Comparison of ENCODE assay signal across 17 cellular contexts in the genomic region with DNA sequence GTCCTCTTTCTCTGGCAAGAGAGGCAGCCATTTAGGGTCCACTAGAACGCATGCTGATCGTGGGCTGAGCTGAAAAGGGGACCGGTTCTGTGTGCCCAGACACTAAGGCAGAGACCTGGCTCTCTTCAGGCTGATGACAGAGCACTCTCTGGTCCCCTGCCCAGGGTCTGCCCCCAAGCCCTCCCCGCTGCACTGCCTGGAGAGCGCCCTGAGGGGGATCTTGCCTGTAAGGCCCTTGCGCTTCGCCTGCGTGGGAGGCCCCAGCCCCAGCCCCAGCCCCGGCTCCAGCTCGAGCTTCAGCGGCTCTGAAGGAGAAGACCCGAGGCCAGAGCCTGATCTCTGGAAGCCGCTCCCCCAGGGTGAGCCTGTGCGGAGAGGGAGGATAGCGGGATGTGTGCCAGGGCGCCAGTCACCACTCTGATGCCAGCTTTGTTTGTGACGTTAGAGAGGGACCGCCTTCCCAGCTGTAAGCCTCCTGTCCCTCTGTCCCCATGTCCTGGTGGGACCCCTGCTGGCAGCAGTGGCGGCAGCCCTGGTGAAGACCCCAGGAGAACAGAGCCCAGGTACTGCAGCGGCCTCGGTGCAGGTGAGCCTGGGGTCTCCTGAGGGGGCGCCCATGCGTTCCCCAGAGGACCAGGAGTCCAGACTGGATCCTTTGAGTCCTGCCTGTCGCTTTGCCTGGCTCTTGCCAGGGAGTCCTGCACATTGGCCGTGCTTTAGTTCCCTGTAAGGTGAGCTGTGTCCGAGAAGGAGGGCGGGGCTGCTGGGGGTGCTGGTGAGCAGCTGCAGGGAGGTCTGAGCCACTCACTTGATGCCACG. TPM values are rescaled to one million over a fixed set of nuclear protein-coding genes. Genes with fewer than 3 reads are reported as not detected.
DNase-seq lines count a peak whose midpoint lies in the region; ATAC-seq and TF ChIP-seq lines count a peak whose summit lies in the region.
"Had no signal": no experiment of that assay in that cellular context is flagged by ENCODE, and none has a peak within 500 bp of the region (broad histone marks: within the 10 kb centered on the region; RNA-seq: fewer than 3 reads in every experiment).

No MANE protein-coding gene starts in this region.

- peaks cover 5% of the 10 kb centered on the region for H3F3A ChIP-seq in SK-N-SH (replicated peaks; ENCODE audit: insufficient read depth)

- H3K27me3 ChIP-seq in SK-N-SH (ENCODE audit: insufficient read depth) (no peaks in the 10 kb centered on the region), upper lobe of right lung (no peaks in the 10 kb centered on the region), breast epithelium (no peaks in the 10 kb centered on the region)
- H3K27me3 ChIP-seq: foreskin keratinocyte, neural progenitor cell, tibial artery had no signal

- H3K4me3 ChIP-seq in SK-N-SH (ENCODE audit: low read depth in 2 of 2, low read length in 1 of 2) (no peak overlapping the region), upper lobe of right lung (no peak overlapping the region), breast epithelium (no peak overlapping the region)
- H3K4me3 ChIP-seq: neural progenitor cell, tibial artery had no signal

- no peaks in the 10 kb centered on the region for H3K9me3 ChIP-seq in SK-N-SH
- H3K9me3 ChIP-seq in upper lobe of right lung: no peaks in the 10 kb centered on the region
- H3K9me3 ChIP-seq in breast epithelium: no peaks in the 10 kb centered on the region
- H3K9me3 ChIP-seq: tibial artery had no signal

- TF ChIP-seq CTCF in SK-N-SH (IDR thresholded peaks at IDR 0.05): no peak
- TF ChIP-seq CTCF in upper lobe of right lung (IDR thresholded peaks at IDR 0.05): no peak
- TF ChIP-seq CTCF in breast epithelium (IDR thresholded peaks at IDR 0.05): no peak

- ATAC-seq in SK-N-SH treated with all-trans-retinoic acid at 6 μM for 48 hours (no peak), Right ventricle myocardium inferior (peak; percentile 75), upper lobe of right lung (no peak), HG03565 (IDR thresholded peaks at IDR 0.05; ENCODE audit: unreplicated experiment) (no peak)
- ATAC-seq: foreskin keratinocyte, Panc1 had no signal

- TF ChIP-seq RAD21 in SK-N-SH (IDR thresholded peaks at IDR 0.05; ENCODE audit: low read length): peak; percentile 32

- WGBS in SK-N-SH (ENCODE audit: low lambda C conversion rate): 86% methylated on average over 18 of the region's 28 CpGs

- H3K9me2 ChIP-seq in SK-N-SH: no peaks in the 10 kb centered on the region

- H3K9ac ChIP-seq in SK-N-SH: no peak overlapping the region
- H3K9ac ChIP-seq: neural progenitor cell had no signal

- intact Hi-C loops in Right ventricle myocardium inferior (cut with DNase I): no loop called here
- intact Hi-C loops in upper lobe of right lung (cut with DNase I): no loop called here
- intact Hi-C loops in breast epithelium (cut with DNase I; ENCODE audit: low total_unique reads): loop anchor here (10.0 kb wide), 1 partner anchor 55 kb away; no protein-coding TSS in a partner anchor

- H3K27ac ChIP-seq in SK-N-SH (ENCODE audit: low read depth in 2 of 2, low read length in 1 of 2) (no peak overlapping the region), upper lobe of right lung (no peak overlapping the region), breast epithelium (no peak overlapping the region)
- H3K27ac ChIP-seq: 22Rv1, foreskin keratinocyte, neural progenitor cell, tibial artery had no signal

- H3K79me2 ChIP-seq in SK-N-SH (ENCODE audit: insufficient read depth): no peaks in the 10 kb centered on the region

- no peaks in the 10 kb centered on the region for H4K20me1 ChIP-seq in SK-N-SH (ENCODE audit: insufficient read depth)

- H3K36me3 ChIP-seq in SK-N-SH (replicated peaks in 1 of 2; ENCODE audit: control insufficient read depth in 1 of 2, insufficient read depth in 2 of 2, low read length in 1 of 2): peaks cover 0 to 70% of the 10 kb centered on the region in 2 experiments
- H3K36me3 ChIP-seq in upper lobe of right lung: peaks cover 27% of the 10 kb centered on the region
- H3K36me3 ChIP-seq in breast epithelium: peaks cover 6% of the 10 kb centered on the region
- H3K36me3 ChIP-seq: neural progenitor cell had no signal

- TF ChIP-seq POLR2A in breast epithelium (IDR thresholded peaks at IDR 0.05): no peak

- CTCF ChIA-PET in SK-N-SH (lab: Yijun Ruan, JAX): interaction anchor here (0.6 to 5.8 kb wide), 5 partner anchors 11 to 505 kb away, joined by 3 to 43 read pairs (median 4); no protein-coding TSS in a partner anchor

- H3K4me1 ChIP-seq in SK-N-SH (ENCODE audit: control insufficient read depth in 1 of 2, insufficient read depth in 2 of 2, low read depth in 1 of 2, low read length in 1 of 2) (peaks cover 0 to 2% of the 10 kb centered on the region in 2 experiments; a peak in 1 of 4 replicates), upper lobe of right lung (no peaks in the 10 kb centered on the region), breast epithelium (peaks cover 0 to 9% of the 10 kb centered on the region in 2 donors)
- H3K4me1 ChIP-seq: neural progenitor cell had no signal

- no peak for TF ChIP-seq EP300 in SK-N-SH (IDR thresholded peaks at IDR 0.05; ENCODE audit: borderline replicate concordance in 1 of 2, low read depth in 1 of 2, low read length in 1 of 2)

- POLR2A ChIA-PET in SK-N-SH (lab: Yijun Ruan, JAX): interaction anchor here (0.8 kb wide), 1 partner anchor 1356 kb away, joined by 3 read pairs; a partner anchor contains a TSS

- H2AFZ ChIP-seq in SK-N-SH (ENCODE audit: low read depth): no peak overlapping the region
- H2AFZ ChIP-seq: neural progenitor cell had no signal

- H3K4me2 ChIP-seq in SK-N-SH: no peak overlapping the region
- H3K4me2 ChIP-seq: neural progenitor cell had no signal

- DNase-seq in SK-N-SH (peak; percentile 50), Right ventricle myocardium inferior (ENCODE audit: missing footprints) (no peak), medulla oblongata (ENCODE audit: extremely low spot score) (peak; percentile 60), upper lobe of right lung (peak; percentile 55), breast epithelium (ENCODE audit: low spot score in 2 of 2) (no peak), HuH-7.5 (ENCODE audit: low spot score) (no peak)
- DNase-seq: activated CD4-positive, alpha-beta T cell treated with anti-CD3 and anti-CD28 coated beads, Interleukin-2, amount 50 U/mL, for 1 hour; activated T-cell treated with anti-CD3 and anti-CD28 coated beads, Interleukin-2, amount 50 U/mL, for 4 hours; foreskin keratinocyte; stimulated activated CD4-positive, alpha-beta T cell treated with anti-CD3 and anti-CD28 coated beads, Interleukin-4, amount 100 ng/mL, for 4 hours had no signal

TF ChIP-seq in SK-N-SH, 30 proteins besides CTCF, POLR2A, EP300 and RAD21:
- TF ChIP-seq NFIC (IDR thresholded peaks at IDR 0.05; ENCODE audit: borderline replicate concordance) (no peak), FOXJ3 (CRISPR knock-in tag; IDR thresholded peaks at IDR 0.05) (no peak), EZH2phosphoT487 (IDR thresholded peaks at IDR 0.05; ENCODE audit: borderline replicate concordance, low read depth) (no peak), RCOR1 (IDR thresholded peaks at IDR 0.05; ENCODE audit: low read length) (no peak), YY1 (IDR thresholded peaks at IDR 0.05; ENCODE audit: low read depth) (no peak), RXRA (IDR thresholded peaks at IDR 0.05; ENCODE audit: borderline replicate concordance, low read depth) (no peak)

TF ChIP-seq in SK-N-SH treated with all-trans-retinoic acid at 6 μM for 48 hours, 23 proteins besides CTCF, POLR2A, EP300 and RAD21 (continues in another document):
- TF ChIP-seq ZC3H10 (CRISPR knock-in tag; IDR thresholded peaks at IDR 0.05): no peak
- TF ChIP-seq SNAI2 (CRISPR knock-in tag; IDR thresholded peaks at IDR 0.05): no peak
- no peak for TF ChIP-seq ARNTL (CRISPR knock-in tag; IDR thresholded peaks at IDR 0.05; ENCODE audit: borderline replicate concordance, low read depth)
- no peak for TF ChIP-seq TOX (CRISPR knock-in tag; IDR thresholded peaks at IDR 0.05; ENCODE audit: borderline replicate concordance)
- no peak for TF ChIP-seq ZNF70 (CRISPR knock-in tag; IDR thresholded peaks at IDR 0.05)
- no peak for TF ChIP-seq CSDC2 (CRISPR knock-in tag; IDR thresholded peaks at IDR 0.05)
- no peak for TF ChIP-seq ESRRG (CRISPR knock-in tag; IDR thresholded peaks at IDR 0.05)
- TF ChIP-seq, protein P1, sequence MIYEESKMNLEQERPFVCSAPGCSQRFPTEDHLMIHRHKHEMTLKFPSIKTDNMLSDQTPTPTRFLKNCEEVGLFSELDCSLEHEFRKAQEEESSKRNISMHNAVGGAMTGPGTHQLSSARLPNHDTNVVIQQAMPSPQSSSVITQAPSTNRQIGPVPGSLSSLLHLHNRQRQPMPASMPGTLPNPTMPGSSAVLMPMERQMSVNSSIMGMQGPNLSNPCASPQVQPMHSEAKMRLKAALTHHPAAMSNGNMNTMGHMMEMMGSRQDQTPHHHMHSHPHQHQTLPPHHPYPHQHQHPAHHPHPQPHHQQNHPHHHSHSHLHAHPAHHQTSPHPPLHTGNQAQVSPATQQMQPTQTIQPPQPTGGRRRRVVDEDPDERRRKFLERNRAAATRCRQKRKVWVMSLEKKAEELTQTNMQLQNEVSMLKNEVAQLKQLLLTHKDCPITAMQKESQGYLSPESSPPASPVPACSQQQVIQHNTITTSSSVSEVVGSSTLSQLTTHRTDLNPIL (CRISPR knock-in tag; IDR thresholded peaks at IDR 0.05; ENCODE audit: low read depth): no peak
- TF ChIP-seq ZFP30 (CRISPR knock-in tag; IDR thresholded peaks at IDR 0.05): no peak
- TF ChIP-seq ZFP3 (CRISPR knock-in tag; IDR thresholded peaks at IDR 0.05): no peak
- no peak for TF ChIP-seq ISL1 (CRISPR knock-in tag; IDR thresholded peaks at IDR 0.05)
- TF ChIP-seq RARB (CRISPR knock-in tag; IDR thresholded peaks at IDR 0.05): no peak
- TF ChIP-seq, protein P2, sequence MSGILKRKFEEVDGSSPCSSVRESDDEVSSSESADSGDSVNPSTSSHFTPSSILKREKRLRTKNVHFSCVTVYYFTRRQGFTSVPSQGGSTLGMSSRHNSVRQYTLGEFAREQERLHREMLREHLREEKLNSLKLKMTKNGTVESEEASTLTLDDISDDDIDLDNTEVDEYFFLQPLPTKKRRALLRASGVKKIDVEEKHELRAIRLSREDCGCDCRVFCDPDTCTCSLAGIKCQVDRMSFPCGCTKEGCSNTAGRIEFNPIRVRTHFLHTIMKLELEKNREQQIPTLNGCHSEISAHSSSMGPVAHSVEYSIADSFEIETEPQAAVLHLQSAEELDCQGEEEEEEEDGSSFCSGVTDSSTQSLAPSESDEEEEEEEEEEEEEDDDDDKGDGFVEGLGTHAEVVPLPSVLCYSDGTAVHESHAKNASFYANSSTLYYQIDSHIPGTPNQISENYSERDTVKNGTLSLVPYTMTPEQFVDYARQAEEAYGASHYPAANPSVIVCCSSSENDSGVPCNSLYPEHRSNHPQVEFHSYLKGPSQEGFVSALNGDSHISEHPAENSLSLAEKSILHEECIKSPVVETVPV (CRISPR knock-in tag; IDR thresholded peaks at IDR 0.05): no peak
- TF ChIP-seq ZNF8 (CRISPR knock-in tag; IDR thresholded peaks at IDR 0.05): no peak
- no peak for TF ChIP-seq OSR1 (CRISPR knock-in tag; IDR thresholded peaks at IDR 0.05)

RNA-seq across cellular contexts. Expression of a gene that starts 43.2 kb away (rescaled TPM):
- polyA plus RNA-seq in SK-N-SH (2012; rRNA removed): 2.6 and 4.1 TPM in 2 replicates
- 2.1 and 3.1 TPM in 2 replicates for polyA plus RNA-seq in SK-N-SH (2012; cell fraction: cytosol; rRNA removed)
- polyA plus RNA-seq in SK-N-SH (2012; cell fraction: nucleus; rRNA removed): 10.0 and 12.6 TPM in 2 replicates
- total RNA-seq in Right ventricle myocardium inferior (7.0 TPM), upper lobe of right lung (35.3 TPM), breast epithelium (1 to 10 TPM; 5.0 to 6.3 (median 5.9) TPM)
- polyA plus RNA-seq: IgD-negative memory B cell had no signal

Comparison
In these comparisons a context has a peak if more than half of its experiments do, and no peak if none do; other contexts are left out.
1. DNase-seq: peak in SK-N-SH (single experiment), medulla oblongata (single experiment) and upper lobe of right lung (single experiment); none in Right ventricle myocardium inferior (single experiment), breast epithelium (0 of 2) and HuH-7.5 (single experiment).